12 cellular contexts compared by ENCODE assay signal in the genomic region with DNA sequence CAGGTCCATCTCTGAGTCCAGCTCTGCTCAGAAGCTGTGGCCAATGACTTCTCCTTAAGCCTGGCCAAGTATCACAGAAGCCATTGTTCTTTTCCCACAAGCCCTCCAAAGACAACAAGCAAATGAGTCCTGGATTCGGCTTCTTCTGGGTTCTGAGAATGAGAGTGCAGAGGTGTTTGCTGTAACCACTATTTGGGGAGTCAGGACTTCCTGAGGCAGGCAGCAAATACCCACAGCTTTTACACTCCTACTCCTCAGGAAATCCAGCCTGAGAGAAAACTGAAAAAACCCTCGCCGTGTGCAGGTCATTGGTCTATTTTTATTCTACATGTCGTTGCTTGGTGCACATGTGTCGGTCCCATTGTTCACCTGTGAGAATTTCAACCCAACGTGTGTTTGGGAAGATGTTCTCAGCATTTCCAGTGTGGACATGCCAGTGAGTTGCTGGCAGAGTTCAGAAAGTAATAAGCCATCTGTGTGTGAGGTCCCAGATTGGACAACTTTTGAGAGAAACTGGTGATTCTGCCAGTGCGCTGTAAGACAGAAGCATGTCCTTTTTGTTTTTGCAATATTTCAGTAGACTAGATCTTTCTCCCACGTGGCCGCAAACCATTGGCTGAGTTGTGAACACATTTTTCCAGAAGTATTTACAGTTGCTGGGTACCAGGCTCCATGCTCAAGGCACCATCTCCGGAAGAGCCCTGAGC.
DNase-seq lines count a peak whose midpoint lies in the region; ATAC-seq and TF ChIP-seq lines count a peak whose summit lies in the region.
"Had no signal": no experiment of that assay in that cellular context is flagged by ENCODE, and none has a peak within 500 bp of the region (broad histone marks: within the 10 kb centered on the region; RNA-seq: fewer than 3 reads in every experiment).

No MANE protein-coding gene starts in this region.

- H3K27me3 Mint-ChIP-seq in GM23338 (ENCODE audit: insufficient read depth, low read depth, poor library complexity) (peaks cover 5% of the 10 kb centered on the region), progenitor cell of endocrine pancreas (peaks cover 34% of the 10 kb centered on the region)
- no peaks in the 10 kb centered on the region for H3K27me3 Mint-ChIP-seq in T-helper 2 cell treated with Interferon-gamma antibody and Interleukin-4, amounts not matched to agents 5 μg/mL and 100 μg/mL, for 36 hours (ENCODE audit: low read depth)

- H4K20me1 ChIP-seq in GM23338 (replicated peaks; ENCODE audit: insufficient read depth) = no peaks in the 10 kb centered on the region

- no peaks in the 10 kb centered on the region for H3K27me3 ChIP-seq in GM23338 (ENCODE audit: insufficient read depth)
- H3K27me3 ChIP-seq in mesenchymal stem cell (ENCODE audit: control insufficient read depth in 1 of 2, insufficient read depth in 1 of 2, low read length in 2 of 2) = no peaks in the 10 kb centered on the region
- H3K27me3 ChIP-seq: cardiac muscle cell, SJCRH30 had no signal

- H4K8ac ChIP-seq in mesenchymal stem cell (ENCODE audit: low read length) = peak overlapping the region; percentile 30

- peak overlapping the region in 1 of 2 experiments; percentile 52 for H2BK12ac ChIP-seq in mesenchymal stem cell (ENCODE audit: low read length in 2 of 2)

- no peak overlapping the region for H3K4me2 ChIP-seq in GM23338
- H3K4me2 ChIP-seq in mesenchymal stem cell (ENCODE audit: low read length, poor library complexity, severe bottlenecking) = no peak overlapping the region

- H3K27ac ChIP-seq in GM23338 (ENCODE audit: low read depth) (no peak overlapping the region), mesenchymal stem cell (ENCODE audit: low read length, poor library complexity, severe bottlenecking) (no peak overlapping the region)
- H3K27ac ChIP-seq: cardiac muscle cell, SJCRH30 had no signal

- no peaks in the 10 kb centered on the region for H3K9me3 ChIP-seq in mesenchymal stem cell (ENCODE audit: control insufficient read depth, low read length)
- H3K9me3 ChIP-seq: gastrocnemius medialis, SJCRH30 had no signal

- peak overlapping the region; percentile 15 for H4K91ac ChIP-seq in mesenchymal stem cell (ENCODE audit: low read length)

- H3K4me3 Mint-ChIP-seq in GM23338 (no peak overlapping the region), progenitor cell of endocrine pancreas (ENCODE audit: low read depth) (no peak overlapping the region)
- peak overlapping the region; percentile 23 for H3K4me3 Mint-ChIP-seq in T-helper 2 cell treated with Interferon-gamma antibody and Interleukin-4, amounts not matched to agents 5 μg/mL and 100 μg/mL, for 36 hours

- H3K27ac Mint-ChIP-seq in GM23338 = no peak overlapping the region
- H3K27ac Mint-ChIP-seq in T-helper 2 cell treated with Interferon-gamma antibody and Interleukin-4, amounts not matched to agents 5 μg/mL and 100 μg/mL, for 36 hours = peak overlapping the region; percentile 11
- H3K27ac Mint-ChIP-seq in progenitor cell of endocrine pancreas = no peak overlapping the region

- no peak overlapping the region for H3K14ac ChIP-seq in mesenchymal stem cell (ENCODE audit: low read length in 2 of 2)

- H3K79me1 ChIP-seq in mesenchymal stem cell (replicated peaks; ENCODE audit: low read length, poor library complexity, severe bottlenecking) = no peaks in the 10 kb centered on the region

- TF ChIP-seq CTCF in GM23338 (conservative IDR thresholded peaks at IDR 0.05; ENCODE audit: low read depth in 2 of 2) = no peak
- TF ChIP-seq CTCF in progenitor cell of endocrine pancreas (IDR thresholded peaks at IDR 0.05; ENCODE audit: unreplicated experiment) = no peak

- H3K36me3 ChIP-seq in GM23338 (ENCODE audit: insufficient read depth) (no peaks in the 10 kb centered on the region), mesenchymal stem cell (ENCODE audit: control insufficient read depth in 1 of 2, insufficient read depth in 2 of 2, low read depth in 1 of 2, low read length in 2 of 2) (no peaks in the 10 kb centered on the region)
- H3K36me3 ChIP-seq: cardiac muscle cell, gastrocnemius medialis, SJCRH30 had no signal

- no peaks in the 10 kb centered on the region for H3F3A ChIP-seq in GM23338 (replicated peaks; ENCODE audit: low read depth)

- H3K79me2 ChIP-seq in GM23338 (replicated peaks; ENCODE audit: insufficient read depth) = no peaks in the 10 kb centered on the region

- H2AFZ ChIP-seq in GM23338 = peak overlapping the region; percentile 76
- H2AFZ ChIP-seq in mesenchymal stem cell (ENCODE audit: low read depth, low read length) = no peak overlapping the region

- H3K4me3 ChIP-seq in GM23338 (no peak overlapping the region), mesenchymal stem cell (ENCODE audit: insufficient read depth in 1 of 2, low read depth in 1 of 2, low read length in 2 of 2) (no peak overlapping the region)
- H3K4me3 ChIP-seq: cardiac muscle cell, gastrocnemius medialis, lung, SJCRH30 had no signal

- 93% methylated on average over 10 of the region's 10 CpGs for WGBS in mesenchymal stem cell

- H2AK5ac ChIP-seq in mesenchymal stem cell (ENCODE audit: low read length, severe bottlenecking) = no peak overlapping the region

- H3K36me3 Mint-ChIP-seq in GM23338 (ENCODE audit: low read depth) (no peaks in the 10 kb centered on the region), progenitor cell of endocrine pancreas (ENCODE audit: insufficient read depth) (no peaks in the 10 kb centered on the region)
- no peaks in the 10 kb centered on the region for H3K36me3 Mint-ChIP-seq in T-helper 2 cell treated with Interferon-gamma antibody and Interleukin-4, amounts not matched to agents 5 μg/mL and 100 μg/mL, for 36 hours (ENCODE audit: low read depth)

- ATAC-seq in GM18511 (IDR thresholded peaks at IDR 0.05; ENCODE audit: unreplicated experiment) = peak; percentile 60
- no peak for ATAC-seq in GM23338
- no peak for ATAC-seq in GM19035 (IDR thresholded peaks at IDR 0.05; ENCODE audit: unreplicated experiment)

- no peak overlapping the region for H2BK5ac ChIP-seq in mesenchymal stem cell (ENCODE audit: low read depth, low read length, poor library complexity, severe bottlenecking)

- no peak overlapping the region for H2BK120ac ChIP-seq in mesenchymal stem cell (ENCODE audit: low read depth, low read length)

- no peaks in the 10 kb centered on the region for H3K9me2 ChIP-seq in GM23338 (ENCODE audit: insufficient read depth)

- no peak overlapping the region for H3K23ac ChIP-seq in mesenchymal stem cell (ENCODE audit: low read length in 2 of 2)

- no peaks in the 10 kb centered on the region; the same call in 2 of the 3 replicates for H3K9me3 Mint-ChIP-seq in GM23338
- no peaks in the 10 kb centered on the region for H3K9me3 Mint-ChIP-seq in T-helper 2 cell treated with Interferon-gamma antibody and Interleukin-4, amounts not matched to agents 5 μg/mL and 100 μg/mL, for 36 hours
- no peaks in the 10 kb centered on the region for H3K9me3 Mint-ChIP-seq in progenitor cell of endocrine pancreas (ENCODE audit: low read depth)

- no peak for DNase-seq in GM23338 (ENCODE audit: low spot score)
- DNase-seq in T-helper 2 cell treated with Interferon-gamma antibody and Interleukin-4, amounts not matched to agents 5 μg/mL and 100 μg/mL, for 36 hours (ENCODE audit: low spot score) = peak; percentile 42
- no peak for DNase-seq in mesenchymal stem cell
- DNase-seq in progenitor cell of endocrine pancreas (ENCODE audit: low spot score, unreplicated experiment) = no peak
- no peak for DNase-seq in middle frontal gyrus (ENCODE audit: extremely low spot score, low spot score)
- DNase-seq: DMS79 had no signal

- no peaks in the 10 kb centered on the region for H3K4me1 ChIP-seq in GM23338 (ENCODE audit: insufficient read depth)
- no peaks in the 10 kb centered on the region for H3K4me1 ChIP-seq in mesenchymal stem cell (ENCODE audit: control insufficient read depth, insufficient read depth, low read depth, low read length)
- H3K4me1 ChIP-seq: gastrocnemius medialis had no signal

- H3K18ac ChIP-seq in mesenchymal stem cell (ENCODE audit: low read depth in 1 of 2, low read length in 2 of 2) = no peak overlapping the region

- H3K9ac ChIP-seq in mesenchymal stem cell (ENCODE audit: low read length) = peak overlapping the region; percentile 74

- H3K4me1 Mint-ChIP-seq in GM23338 (peaks cover 2% of the 10 kb centered on the region; the same call in 1 of the 3 replicates), progenitor cell of endocrine pancreas (ENCODE audit: low read depth) (peaks cover 17% of the 10 kb centered on the region)
- H3K4me1 Mint-ChIP-seq in T-helper 2 cell treated with Interferon-gamma antibody and Interleukin-4, amounts not matched to agents 5 μg/mL and 100 μg/mL, for 36 hours (ENCODE audit: low read depth) = peaks cover 46% of the 10 kb centered on the region

- no peak overlapping the region for H3K4ac ChIP-seq in mesenchymal stem cell (ENCODE audit: low read depth in 1 of 2, low read length in 2 of 2)

- H2BK15ac ChIP-seq in mesenchymal stem cell (ENCODE audit: low read depth, poor library complexity, severe bottlenecking) = no peak overlapping the region

TF ChIP-seq in GM23338, 12 proteins besides CTCF, POLR2A, EP300 and RAD21 (continues in another document):
- no peak for TF ChIP-seq STAT1 (IDR thresholded peaks at IDR 0.05; ENCODE audit: unreplicated experiment)
- no peak for TF ChIP-seq ZNF114 (CRISPR knock-in tag; IDR thresholded peaks at IDR 0.05)
